In the genomic region with DNA sequence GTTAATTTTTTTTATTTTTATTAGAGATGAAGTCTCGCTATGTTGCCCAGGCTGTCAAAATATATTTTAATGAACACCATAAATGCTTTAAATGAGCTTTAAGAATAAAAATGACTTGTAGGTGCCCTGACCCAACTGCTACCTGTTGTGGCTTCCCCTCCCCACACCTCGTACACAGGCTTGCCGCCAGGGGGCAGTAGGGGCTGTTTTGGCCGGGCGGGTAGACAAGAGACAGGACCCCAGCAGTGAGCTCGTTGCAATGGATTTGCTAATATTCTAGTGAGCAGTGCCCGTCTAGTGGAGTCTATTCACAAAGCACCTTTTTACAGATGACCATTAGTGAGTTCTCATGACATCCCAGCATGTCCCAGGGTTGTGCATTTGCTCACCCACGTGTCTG, we compare ENCODE assay signal across 16 cellular contexts.
DNase-seq lines count a peak whose midpoint lies in the region; ATAC-seq and FAIRE-seq lines count a peak whose summit lies in the region.
"Had no signal": no experiment of that assay in that cellular context is flagged by ENCODE, and none has a peak within 500 bp of the region (broad histone marks: within the 10 kb centered on the region; RNA-seq: fewer than 3 reads in every experiment).

No MANE protein-coding gene starts in this region.

- intact Hi-C loops in left ventricle myocardium superior (cut with micrococcal nuclease) = no loop called here

- in situ Hi-C loops in SK-MEL-5 (cut with HindIII; ENCODE audit: low pct_unique_long_range_greater_than_20kb, low sequenced_read_pairs) = no loop called here

- DNase-seq in COLO668 (lab: John Stamatoyannopoulos, UW; ENCODE audit: unreplicated experiment) (peak; percentile 26), GM19239 (ENCODE audit: insufficient read length, low spot score) (peak; percentile 9), SK-MEL-5 (ENCODE audit: low read depth, low spot score) (peak; percentile 68), iPS-NIHi11 (ENCODE audit: low spot score) (peak; percentile 83), left ventricle myocardium superior (no peak)
- DNase-seq: amniotic stem cell; CD4-positive, CD25-positive, alpha-beta regulatory T cell; left colon; NK-92 treated with Interleukin-12 subunit alpha and Interleukin-12 subunit beta, amount 100 ng/mL, for 24 hours; pancreas; spleen had no signal

- FAIRE-seq in GM19239 (lab: Jason Lieb, UNC) = no peak
- FAIRE-seq: colon, GM12891, pancreas had no signal

- ATAC-seq in GM21360 (IDR thresholded peaks at IDR 0.05; ENCODE audit: unreplicated experiment) (no peak), left ventricle myocardium superior (no peak), HG03196 (IDR thresholded peaks at IDR 0.05; ENCODE audit: unreplicated experiment) (no peak)
- ATAC-seq: esophagus mucosa, left colon, pancreas had no signal
